In the genomic region with DNA sequence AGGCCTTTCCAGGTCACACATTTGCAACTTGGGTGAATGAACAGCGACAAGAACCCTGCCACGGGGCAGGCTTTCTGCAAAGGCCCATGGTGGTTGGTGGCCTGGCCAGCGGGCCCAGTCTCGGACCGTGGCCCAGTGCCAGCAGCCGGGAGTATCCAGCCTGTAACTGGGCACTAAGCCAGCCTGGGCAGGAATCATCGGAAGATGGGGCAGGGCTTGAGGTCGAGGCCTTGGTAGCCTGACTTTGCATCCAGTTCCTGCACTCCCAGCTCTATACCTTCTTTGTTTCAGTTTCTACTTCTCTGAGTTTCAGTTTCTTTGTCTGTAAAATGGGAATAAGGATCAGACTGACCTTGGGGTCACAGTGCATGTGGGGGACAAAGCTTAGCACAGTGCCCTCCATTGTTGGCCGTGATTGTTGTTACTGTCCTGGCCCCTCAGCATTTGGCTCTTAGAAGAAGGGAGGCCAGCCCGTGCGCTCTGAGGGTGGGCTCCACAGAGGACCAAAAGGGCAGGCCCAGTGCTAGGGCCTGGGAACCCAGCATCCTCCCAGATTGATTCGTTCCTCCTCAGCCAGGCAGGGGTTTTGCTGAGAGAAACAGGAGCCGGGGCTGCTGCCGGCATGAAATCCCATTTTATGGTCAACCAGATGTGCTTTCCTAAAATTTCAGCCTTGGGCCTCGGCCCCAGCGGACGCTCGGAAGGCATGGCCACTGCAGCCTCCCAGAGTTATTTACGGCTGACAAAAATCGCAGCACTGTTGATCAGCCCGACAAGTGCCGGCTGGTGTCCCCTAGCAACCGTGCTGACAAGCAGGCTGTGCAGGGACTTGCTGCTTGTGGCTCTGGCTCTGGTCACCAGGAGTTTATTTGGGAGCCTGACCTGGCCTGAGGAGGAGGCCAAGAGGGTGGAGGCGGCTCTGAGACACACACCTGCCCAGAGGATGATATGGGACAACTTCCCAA, we compare ENCODE assay signal across 7 cellular contexts. TPM values are rescaled to one million over a fixed set of nuclear protein-coding genes. Genes with fewer than 3 reads are reported as not detected.
A peak's percentile ranks its signal among the peaks of the same experiment; 100 is the strongest.
DNase-seq lines count a peak whose midpoint lies in the region; ATAC-seq, FAIRE-seq and TF ChIP-seq lines count a peak whose summit lies in the region.

No MANE protein-coding gene starts in this region.

- POLR2A ChIA-PET in HepG2 (lab: Yijun Ruan, JAX): interaction anchor here (0.6 kb wide), 1 partner anchor 49 kb away, joined by 3 read pairs; no protein-coding TSS in a partner anchor

- H3K36me3 ChIP-seq in breast epithelium (peaks cover 8% of the 10 kb centered on the region), HepG2 (replicated peaks in 1 of 2; ENCODE audit: control insufficient read depth in 1 of 2, insufficient read depth in 2 of 2, low read length in 2 of 2) (peaks cover 25 to 78% of the 10 kb centered on the region in 2 experiments), H7 (replicated peaks; ENCODE audit: control insufficient read depth, insufficient read depth, low read length) (peaks cover 53% of the 10 kb centered on the region)

- H3K4me1 Mint-ChIP-seq in IgD-negative memory B cell: peaks cover 0 to 11% (median 3%) of the 10 kb centered on the region in 3 donors

- no TSS peak for BruUV-seq in HepG2 (replicated peaks; lab: Mats Ljungman, UMichigan)

- peaks cover 0 to 1% (median 0%) of the 10 kb centered on the region in 3 donors for H3K9me3 Mint-ChIP-seq in IgD-negative memory B cell

- 94% methylated on average over 5 of the region's 24 CpGs for WGBS in HepG2 (ENCODE audit: low lambda C conversion rate)

- no peak for TF ChIP-seq CTCF in breast epithelium (IDR thresholded peaks at IDR 0.05)
- TF ChIP-seq CTCF in HepG2 (CRISPR knock-in tag; IDR thresholded peaks at IDR 0.05): no peak

- TF ChIP-seq RAD21 in HepG2 (CRISPR knock-in tag; IDR thresholded peaks at IDR 0.05): no peak

- no peaks in the 10 kb centered on the region for H3K27me3 Mint-ChIP-seq in IgD-negative memory B cell

- no peaks in the 10 kb centered on the region for H4K20me1 ChIP-seq in HepG2 (ENCODE audit: insufficient read depth, low read length)

- H3K4me1 ChIP-seq in breast epithelium (peaks cover 8 to 13% of the 10 kb centered on the region in 2 donors), HepG2 (ENCODE audit: insufficient read depth, low read length) (no peaks in the 10 kb centered on the region)

- TF ChIP-seq POLR2A in breast epithelium (IDR thresholded peaks at IDR 0.05): no peak
- TF ChIP-seq POLR2A in HepG2 (IDR thresholded peaks at IDR 0.05; ENCODE audit: insufficient read depth in 1 of 2, low read depth in 2 of 2, low read length in 2 of 2): no peak

- TF ChIP-seq EP300 in HepG2 (IDR thresholded peaks at IDR 0.05; ENCODE audit: low read depth in 2 of 2, low read length in 2 of 2) (no peak), HepG2 (CRISPR knock-in tag; IDR thresholded peaks at IDR 0.05; ENCODE audit: borderline replicate concordance) (no peak)

- H3K4me3 ChIP-seq in breast epithelium: no peak overlapping the region
- H3K4me3 ChIP-seq in HepG2 (replicated peaks in 1 of 3; ENCODE audit: insufficient read depth in 1 of 3, low read depth in 2 of 3, low read length in 3 of 3): no peak overlapping the region
- H3K4me3 ChIP-seq in H7 (ENCODE audit: insufficient read depth, low read depth, low read length): no peak overlapping the region

- ATAC-seq in HepG2: no peak
- no peak for ATAC-seq in HG02870 (IDR thresholded peaks at IDR 0.05; ENCODE audit: unreplicated experiment)

- H3K4me3 Mint-ChIP-seq in IgD-negative memory B cell: no peak overlapping the region

- no peak overlapping the region for H3K4me2 ChIP-seq in HepG2 (ENCODE audit: low read depth, low read length)

- H2AFZ ChIP-seq in HepG2 (ENCODE audit: low read length): no peak overlapping the region

- peaks cover 2% of the 10 kb centered on the region for H3K36me3 Mint-ChIP-seq in IgD-negative memory B cell

- in situ Hi-C loops in HepG2 (cut with HindIII; ENCODE audit: extremely low pct_ligation_motif_present, low pct_unique_long_range_greater_than_20kb): no loop called here

- H3K27ac ChIP-seq in breast epithelium (peak overlapping the region in 1 of 2 donors; percentile 88), HepG2 (ENCODE audit: extremely low read length, insufficient read depth, low read length) (no peak overlapping the region), substantia nigra (ENCODE audit: low read depth, low read length, poor library complexity, severe bottlenecking) (peak overlapping the region; percentile 31)

- CTCF ChIA-PET in HepG2 (lab: Yijun Ruan, JAX; ENCODE audit: low intra/inter-chr PET ratio, low total read pairs): no interaction called here

- H3K9me3 ChIP-seq in breast epithelium (no peaks in the 10 kb centered on the region), HepG2 (ENCODE audit: low read length) (no peaks in the 10 kb centered on the region)

- intact Hi-C loops in breast epithelium (cut with DNase I; ENCODE audit: low total_unique reads) (no loop called here), HepG2 (cut with micrococcal nuclease; ENCODE audit: unreplicated experiment) (no loop called here)

- DNase-seq in breast epithelium (ENCODE audit: low spot score in 2 of 2): peak; percentile 33 to 69
- DNase-seq in HepG2 (ENCODE audit: low spot score): no peak
- peak in 46 of 49 donors; percentile 14 to 97 (median 67) for DNase-seq in substantia nigra (lab: John Stamatoyannopoulos, UW)
- no peak for DNase-seq in NCI-H2107 treated with DMSO at 0.1 percent for 48 hours (lab: John Stamatoyannopoulos, UW; ENCODE audit: unreplicated experiment)
- DNase-seq in H7: no peak

- peak overlapping the region in 2 of 3 donors; percentile 39 to 88 for H3K27ac Mint-ChIP-seq in IgD-negative memory B cell

- FAIRE-seq in HepG2 (lab: Jason Lieb, UNC): no peak

- no peaks in the 10 kb centered on the region for H3K79me2 ChIP-seq in HepG2 (ENCODE audit: insufficient read depth, low read length)

- H3K9ac ChIP-seq in HepG2 (ENCODE audit: insufficient read depth, low read depth, low read length): no peak overlapping the region

- H3K27me3 ChIP-seq in breast epithelium (no peaks in the 10 kb centered on the region), HepG2 (ENCODE audit: control insufficient read depth in 1 of 2, insufficient read depth in 2 of 2, low read length in 2 of 2) (no peaks in the 10 kb centered on the region), H7 (ENCODE audit: control insufficient read depth, insufficient read depth, low read length) (no peaks in the 10 kb centered on the region)

TF ChIP-seq in HepG2, 621 proteins besides CTCF, POLR2A, EP300 and RAD21 (continues in another document):
- peak; percentile 50; the same call in 1 of the 2 replicates for TF ChIP-seq ZNF629 (CRISPR knock-in tag; conservative IDR thresholded peaks at IDR 0.05)

RNA-seq across cellular contexts. Expression of a gene that starts 43.6 kb away (rescaled TPM):
- polyA plus RNA-seq in IgD-negative memory B cell (46.7 TPM), HepG2 (2011; rRNA removed) (7.5 and 9.1 TPM in 2 replicates)
- total RNA-seq in breast epithelium (10 to 100 TPM; 39.0 to 66.0 (median 61.4) TPM), HepG2 (2016; rRNA removed; fragmentation: Illumina TruSeq; extraction: Trizol) (15.1 and 15.6 TPM in 2 replicates)
- 3.9 and 4.4 TPM in 2 replicates for total RNA-seq in HepG2 (2016; cell fraction: cytosol; rRNA removed; fragmentation: Illumina TruSeq; extraction: Trizol; ENCODE audit: low read depth)
- 15.7 and 16.4 TPM in 2 replicates for total RNA-seq in HepG2 (2016; cell fraction: insoluble cytoplasmic fraction; rRNA removed; fragmentation: Illumina TruSeq; extraction: Trizol)
- 9.9 and 14.2 TPM in 2 replicates for total RNA-seq in HepG2 (2016; cell fraction: membrane; rRNA removed; fragmentation: Illumina TruSeq; extraction: Trizol)
- 10.7 and 11.7 TPM in 2 replicates for total RNA-seq in HepG2 (2016; cell fraction: nucleus; rRNA removed; fragmentation: Illumina TruSeq; extraction: Trizol)
- polyA plus RNA-seq in HepG2 (2011; cell fraction: cytosol; rRNA removed): 6.2 and 7.4 TPM in 2 replicates
- 10.9 and 11.6 TPM in 2 replicates for polyA plus RNA-seq in HepG2 (2011; cell fraction: nucleus; rRNA removed)
- polyA plus RNA-seq in HepG2 (2012): 5.4 and 7.6 TPM in 2 replicates
- 1.7 and 2.3 TPM in 2 replicates for polyA plus RNA-seq in HepG2 (2016; cell fraction: cytosol; fragmentation: Illumina TruSeq; extraction: Trizol; ENCODE audit: low read depth)
- 10.3 and 12.8 TPM in 2 replicates for polyA plus RNA-seq in HepG2 (2016; cell fraction: insoluble cytoplasmic fraction; fragmentation: Illumina TruSeq; extraction: Trizol; ENCODE audit: low read depth)
- 4.9 and 6.8 TPM in 2 replicates for polyA plus RNA-seq in HepG2 (2016; cell fraction: membrane; fragmentation: Illumina TruSeq; extraction: Trizol; ENCODE audit: low read depth)
- 12.5 and 13.5 TPM in 2 replicates for polyA plus RNA-seq in HepG2 (2016; cell fraction: nucleus; fragmentation: Illumina TruSeq; extraction: Trizol; ENCODE audit: insufficient read depth, low read depth)
- polyA minus RNA-seq in HepG2 (2011; rRNA and poly(A)+ RNA removed; ENCODE audit: low replicate concordance): 17.4 and 97.1 TPM in 2 replicates
- polyA minus RNA-seq in HepG2 (2011; cell fraction: cytosol; rRNA and poly(A)+ RNA removed): 6.2 and 12.3 TPM in 2 replicates
- polyA minus RNA-seq in HepG2 (2011; cell fraction: nucleus; rRNA and poly(A)+ RNA removed): 7.2 and 7.7 TPM in 2 replicates
- total RNA-seq in H7 (2014; rRNA removed; shearing (Covaris generic)): 29.5 and 33.7 TPM in 2 replicates

Comparison
In these comparisons a context has a peak if more than half of its experiments do, and no peak if none do; other contexts are left out.
1. DNase-seq: peak in breast epithelium (2 of 2) and substantia nigra (46 of 49); none in HepG2 (single experiment), NCI-H2107 treated with DMSO at 0.1 percent for 48 hours (single experiment) and H7 (single experiment).